ENCODE assay signal across 22 cellular contexts in genomic region chr15:61299060-61299763, GRCh38.
"Had no signal": no experiment of that assay in that cellular context is flagged by ENCODE, and none has a peak within 500 bp of the region (broad histone marks: within the 10 kb centered on the region; RNA-seq: fewer than 3 reads in every experiment).

No MANE protein-coding gene starts in this region.

- H3K4me1 ChIP-seq: ascending aorta, foreskin keratinocyte, parathyroid adenoma, psoas muscle, suprapubic skin had no signal

- H3K4me3 ChIP-seq: ascending aorta, cardiac muscle cell, psoas muscle, suprapubic skin had no signal

- H3K9me3 ChIP-seq: ascending aorta, psoas muscle, suprapubic skin had no signal

- DNase-seq: activated CD4-positive, alpha-beta T cell treated with anti-CD3 and anti-CD28 coated beads for 48 hours; activated CD4-positive, alpha-beta T cell treated with anti-CD3 and anti-CD28 coated beads, Interleukin-2, amount 50 U/mL, for 48 hours; activated CD8-positive, alpha-beta memory T cell treated with anti-CD3 and anti-CD28 coated beads for 24 hours; activated effector memory CD4-positive, alpha-beta T cell treated with Interleukin-2 at 50 U/mL for 16 hours; activated naive CD4-positive, alpha-beta T cell treated with anti-CD3 and anti-CD28 coated beads for 36 hours; activated naive CD8-positive, alpha-beta T cell treated with anti-CD3 and anti-CD28 coated beads, Interleukin-2, amount 10 ng/mL, durations not matched to agents 7 days and 5 days; foreskin keratinocyte; islet precursor cell; left colon; naive thymus-derived CD4-positive, alpha-beta T cell; nucleus accumbens; psoas muscle; stimulated activated CD4-positive, alpha-beta T cell treated with anti-CD3 and anti-CD28 coated beads, Interleukin-15, amount 100 ng/mL, for 24 hours; stimulated activated CD4-positive, alpha-beta T cell treated with anti-CD3 and anti-CD28 coated beads, Interleukin-2, amount 100 ng/mL, for 24 hours; stimulated activated naive CD4-positive, alpha-beta T cell; T-helper 9 cell; trophoblast cell had no signal

- H3K27ac ChIP-seq: ascending aorta, cardiac muscle cell, foreskin keratinocyte, parathyroid adenoma, psoas muscle, suprapubic skin, VCaP had no signal

- H3K36me3 ChIP-seq: ascending aorta, cardiac muscle cell, suprapubic skin had no signal

- H3K27me3 ChIP-seq: ascending aorta, suprapubic skin had no signal

- ATAC-seq: foreskin keratinocyte; left colon; naive thymus-derived CD4-positive, alpha-beta T cell; psoas muscle had no signal
